In the genomic region with DNA sequence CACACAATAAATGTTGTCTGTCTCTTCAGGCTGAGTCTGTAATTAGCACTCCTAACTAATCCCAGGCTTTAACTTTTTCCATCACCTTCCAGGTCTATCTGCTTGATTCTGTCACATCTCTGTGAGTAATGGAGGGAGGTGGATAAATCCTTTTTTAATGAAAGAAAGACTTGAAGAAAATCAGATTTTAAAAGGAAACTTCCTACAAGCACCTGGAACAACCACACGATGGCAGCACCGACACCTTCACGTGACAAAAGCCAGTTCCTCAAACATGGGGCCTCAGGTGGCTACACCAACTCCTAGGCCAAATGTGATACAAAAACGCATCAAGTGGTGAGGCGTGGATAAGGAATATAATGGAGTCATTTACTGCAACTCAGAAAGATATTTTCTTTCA, we compare ENCODE assay signal across 9 cellular contexts. TPM values are rescaled to one million over a fixed set of nuclear protein-coding genes. Genes with fewer than 3 reads are reported as not detected.
A peak's percentile ranks its signal among the peaks of the same experiment; 100 is the strongest.
DNase-seq lines count a peak whose midpoint lies in the region; ATAC-seq and TF ChIP-seq lines count a peak whose summit lies in the region.
"Had no signal": no experiment of that assay in that cellular context is flagged by ENCODE, and none has a peak within 500 bp of the region (broad histone marks: within the 10 kb centered on the region; RNA-seq: fewer than 3 reads in every experiment).

No MANE protein-coding gene starts in this region.

- DNase-seq in activated CD4-positive, alpha-beta T cell treated with anti-CD3 and anti-CD28 coated beads for 24 hours (ENCODE audit: low read depth in 2 of 2): peak; percentile 3 to 14
- no peak for DNase-seq in activated CD4-positive, alpha-beta T cell treated with anti-CD3 and anti-CD28 coated beads for 1 hour
- peak; percentile 60 for DNase-seq in activated CD4-positive, alpha-beta T cell treated with anti-CD3 and anti-CD28 coated beads for 48 hours
- DNase-seq in glutamatergic neuron: peak; percentile 53
- peak; percentile 20 for DNase-seq in stimulated activated CD4-positive, alpha-beta T cell treated with anti-CD3 and anti-CD28 coated beads, Interleukin-4, amount 100 ng/mL, for 24 hours
- no peak for DNase-seq in globus pallidus (ENCODE audit: low spot score)

- TF ChIP-seq CTCF in glutamatergic neuron (IDR thresholded peaks at IDR 0.05; ENCODE audit: partially characterized antibody, unreplicated experiment): peak; percentile 50

- TF ChIP-seq RAD21 in Ishikawa (IDR thresholded peaks at IDR 0.05; ENCODE audit: low read depth): peak; percentile 35

- ATAC-seq in HG03460 (IDR thresholded peaks at IDR 0.05; ENCODE audit: unreplicated experiment): no peak

- no peaks in the 10 kb centered on the region for H3K27me3 Mint-ChIP-seq in glutamatergic neuron (ENCODE audit: unreplicated experiment)
- H3K27me3 Mint-ChIP-seq: activated naive CD8-positive, alpha-beta T cell had no signal

- peaks cover 8% of the 10 kb centered on the region for H3K4me1 Mint-ChIP-seq in glutamatergic neuron (ENCODE audit: low read depth, unreplicated experiment)

- TF ChIP-seq EP300 in Ishikawa (IDR thresholded peaks at IDR 0.05; ENCODE audit: borderline replicate concordance): no peak

- H3K36me3 Mint-ChIP-seq in glutamatergic neuron (ENCODE audit: unreplicated experiment): no peaks in the 10 kb centered on the region

- H3K4me3 Mint-ChIP-seq in glutamatergic neuron (ENCODE audit: unreplicated experiment): no peak overlapping the region
- H3K4me3 Mint-ChIP-seq: activated naive CD8-positive, alpha-beta T cell had no signal

- H3K9me3 Mint-ChIP-seq in glutamatergic neuron (ENCODE audit: unreplicated experiment): peaks cover 2% of the 10 kb centered on the region

- no peak overlapping the region for H3K27ac Mint-ChIP-seq in glutamatergic neuron (ENCODE audit: unreplicated experiment)
- H3K27ac Mint-ChIP-seq: activated naive CD8-positive, alpha-beta T cell had no signal

TF ChIP-seq in Ishikawa, 13 proteins besides CTCF, POLR2A, EP300 and RAD21:
- TF ChIP-seq, protein P1, sequence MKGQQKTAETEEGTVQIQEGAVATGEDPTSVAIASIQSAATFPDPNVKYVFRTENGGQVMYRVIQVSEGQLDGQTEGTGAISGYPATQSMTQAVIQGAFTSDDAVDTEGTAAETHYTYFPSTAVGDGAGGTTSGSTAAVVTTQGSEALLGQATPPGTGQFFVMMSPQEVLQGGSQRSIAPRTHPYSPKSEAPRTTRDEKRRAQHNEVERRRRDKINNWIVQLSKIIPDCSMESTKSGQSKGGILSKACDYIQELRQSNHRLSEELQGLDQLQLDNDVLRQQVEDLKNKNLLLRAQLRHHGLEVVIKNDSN (IDR thresholded peaks at IDR 0.05): peak; percentile 77
- no peak for TF ChIP-seq TAF1 (IDR thresholded peaks at IDR 0.05; ENCODE audit: low read depth)
- no peak for TF ChIP-seq TCF12 (IDR thresholded peaks at IDR 0.05; ENCODE audit: low read depth)

RNA-seq across cellular contexts. Expression of gene TGFBRAP1, which starts 41.8 kb away (rescaled TPM):
- 14.9 TPM for total RNA-seq in glutamatergic neuron (ENCODE audit: unreplicated experiment)

RNA-seq across cellular contexts. Expression of gene GPR45, which starts 46.1 kb away (rescaled TPM):
- 0.44 TPM for total RNA-seq in glutamatergic neuron (ENCODE audit: unreplicated experiment)

RNA-seq across cellular contexts. Expression of gene C2orf49, which starts 49.6 kb away (rescaled TPM):
- 10.7 TPM for total RNA-seq in glutamatergic neuron (ENCODE audit: unreplicated experiment)

Comparison
In these comparisons a context has a peak if more than half of its experiments do, and no peak if none do; other contexts are left out.
1. DNase-seq: peak in activated CD4-positive, alpha-beta T cell treated with anti-CD3 and anti-CD28 coated beads for 24 hours (2 of 2), activated CD4-positive, alpha-beta T cell treated with anti-CD3 and anti-CD28 coated beads for 48 hours (single experiment), glutamatergic neuron (single experiment) and stimulated activated CD4-positive, alpha-beta T cell treated with anti-CD3 and anti-CD28 coated beads, Interleukin-4, amount 100 ng/mL, for 24 hours (single experiment); none in activated CD4-positive, alpha-beta T cell treated with anti-CD3 and anti-CD28 coated beads for 1 hour (single experiment) and globus pallidus (single experiment).